ENCODE assay signal across 24 cellular contexts in genomic region chr14:89369656-89370055, GRCh38. TPM values are rescaled to one million over a fixed set of nuclear protein-coding genes. Genes with fewer than 3 reads are reported as not detected.
DNase-seq lines count a peak whose midpoint lies in the region; ATAC-seq and TF ChIP-seq lines count a peak whose summit lies in the region.
"Had no signal": no experiment of that assay in that cellular context is flagged by ENCODE, and none has a peak within 500 bp of the region (broad histone marks: within the 10 kb centered on the region; RNA-seq: fewer than 3 reads in every experiment).

No MANE protein-coding gene starts in this region.

- POLR2A ChIA-PET in activated CD4-positive, alpha-beta memory T cell treated with anti-CD3 and anti-CD28 coated beads for 36 hours (lab: Charles Lee): no interaction called here
- POLR2A ChIA-PET in activated CD4-positive, alpha-beta memory T cell treated with anti-CD3 and anti-CD28 coated beads, Interleukin-2, amount 10 ng/mL, durations not matched to agents 7 days and 5 days (lab: Charles Lee): no interaction called here

- ATAC-seq in GM23338 (no peak), gastrocnemius medialis (no peak), HG02642 (IDR thresholded peaks at IDR 0.05; ENCODE audit: poor library complexity, unreplicated experiment) (no peak), HG03469 (IDR thresholded peaks at IDR 0.05; ENCODE audit: unreplicated experiment) (no peak)
- ATAC-seq: activated T-cell treated with anti-CD3 and anti-CD28 coated beads, Interleukin-2, amount 50 U/mL, for 4 hours; GM12878 had no signal

- peaks cover 47% of the 10 kb centered on the region for H4K20me1 ChIP-seq in GM23338 (replicated peaks; ENCODE audit: insufficient read depth)

- H3K27ac ChIP-seq in GM23338 (ENCODE audit: low read depth) (no peak overlapping the region; the same call in 1 of the 2 replicates), gastrocnemius medialis (peak overlapping the region; percentile 74 to 82 (median 78))
- H3K27ac ChIP-seq: breast epithelium, SJCRH30, skin epidermis had no signal

- H3K9me3 ChIP-seq in gastrocnemius medialis: no peaks in the 10 kb centered on the region
- H3K9me3 ChIP-seq: BE2C, breast epithelium, SJCRH30 had no signal

- H3K36me3 ChIP-seq in GM23338 (ENCODE audit: insufficient read depth): no peaks in the 10 kb centered on the region
- H3K36me3 ChIP-seq in gastrocnemius medialis: no peaks in the 10 kb centered on the region
- H3K36me3 ChIP-seq: BE2C, breast epithelium, SJCRH30 had no signal

- 0 out of 2 replicates have a peak, but pooled peaks cover 7% of the 10 kb centered on the region for H3F3A ChIP-seq in GM23338 (replicated peaks; ENCODE audit: low read depth)

- H3K27me3 ChIP-seq in GM23338 (ENCODE audit: insufficient read depth) (no peaks in the 10 kb centered on the region), gastrocnemius medialis (no peaks in the 10 kb centered on the region)
- H3K27me3 ChIP-seq: BE2C, breast epithelium, SJCRH30 had no signal

- TF ChIP-seq POLR2A in gastrocnemius medialis (IDR thresholded peaks at IDR 0.05): no peak

- H3K9me3 Mint-ChIP-seq in activated CD4-positive, alpha-beta memory T cell treated with anti-CD3 and anti-CD28 coated beads for 36 hours: peaks cover 17% of the 10 kb centered on the region
- peaks cover 4% of the 10 kb centered on the region for H3K9me3 Mint-ChIP-seq in activated CD4-positive, alpha-beta memory T cell treated with anti-CD3 and anti-CD28 coated beads, Interleukin-2, amount 10 ng/mL, durations not matched to agents 7 days and 5 days
- H3K9me3 Mint-ChIP-seq in GM23338 (peaks cover 5% of the 10 kb centered on the region; the same call in 2 of the 3 replicates), immature natural killer cell (no peaks in the 10 kb centered on the region)

- TF ChIP-seq CTCF in GM23338 (conservative IDR thresholded peaks at IDR 0.05; ENCODE audit: low read depth in 2 of 2) (no peak), gastrocnemius medialis (IDR thresholded peaks at IDR 0.05 in 4 of 5, conservative IDR thresholded peaks at IDR 0.05 in 1 of 5) (no peak)

- intact Hi-C loops in activated CD4-positive, alpha-beta memory T cell treated with anti-CD3 and anti-CD28 coated beads for 36 hours (cut with micrococcal nuclease): loop anchor here (5.0 to 10.0 kb wide), 2 partner anchors 95 to 243 kb away; no protein-coding TSS in a partner anchor
- intact Hi-C loops in gastrocnemius medialis (cut with DNase I; ENCODE audit: low total_unique reads): no loop called here

- H3K4me1 ChIP-seq in GM23338 (ENCODE audit: insufficient read depth) (peaks cover 89% of the 10 kb centered on the region), gastrocnemius medialis (peaks cover 74 to 77% of the 10 kb centered on the region in 2 donors)
- H3K4me1 ChIP-seq: BE2C, breast epithelium, SJCRH30 had no signal

- no peaks in the 10 kb centered on the region for H3K9me2 ChIP-seq in GM23338 (ENCODE audit: insufficient read depth)

- in situ Hi-C loops in gastrocnemius medialis (cut with MboI; ENCODE audit: low sequenced_read_pairs in 4 of 4): no loop called here

- CTCF ChIA-PET in activated CD4-positive, alpha-beta memory T cell treated with anti-CD3 and anti-CD28 coated beads for 36 hours (lab: Charles Lee): no interaction called here
- CTCF ChIA-PET in activated CD4-positive, alpha-beta memory T cell treated with anti-CD3 and anti-CD28 coated beads, Interleukin-2, amount 10 ng/mL, durations not matched to agents 7 days and 5 days (lab: Charles Lee): no interaction called here

- peak overlapping the region; percentile 10 for H3K27ac Mint-ChIP-seq in activated CD4-positive, alpha-beta memory T cell treated with anti-CD3 and anti-CD28 coated beads for 36 hours
- H3K27ac Mint-ChIP-seq in activated CD4-positive, alpha-beta memory T cell treated with anti-CD3 and anti-CD28 coated beads, Interleukin-2, amount 10 ng/mL, durations not matched to agents 7 days and 5 days: no peak overlapping the region
- H3K27ac Mint-ChIP-seq in GM23338 (peak overlapping the region; percentile 89), immature natural killer cell (peak overlapping the region in 4 of 6 donors; percentile 34 to 77 (median 40))

- no peak overlapping the region for H3K4me3 Mint-ChIP-seq in activated CD4-positive, alpha-beta memory T cell treated with anti-CD3 and anti-CD28 coated beads for 36 hours
- H3K4me3 Mint-ChIP-seq in activated CD4-positive, alpha-beta memory T cell treated with anti-CD3 and anti-CD28 coated beads, Interleukin-2, amount 10 ng/mL, durations not matched to agents 7 days and 5 days: no peak overlapping the region
- H3K4me3 Mint-ChIP-seq in GM23338: no peak overlapping the region
- H3K4me3 Mint-ChIP-seq in immature natural killer cell: peak overlapping the region in 1 of 5 donors; percentile 15
- H3K4me3 Mint-ChIP-seq: activated T-cell treated with anti-CD3 and anti-CD28 coated beads, Interleukin-2, amount 50 U/mL, for 4 hours had no signal

- H3K36me3 Mint-ChIP-seq in activated CD4-positive, alpha-beta memory T cell treated with anti-CD3 and anti-CD28 coated beads for 36 hours: peaks cover 14% of the 10 kb centered on the region
- H3K36me3 Mint-ChIP-seq in activated CD4-positive, alpha-beta memory T cell treated with anti-CD3 and anti-CD28 coated beads, Interleukin-2, amount 10 ng/mL, durations not matched to agents 7 days and 5 days (ENCODE audit: low read depth): peaks cover 31% of the 10 kb centered on the region
- peaks cover 28% of the 10 kb centered on the region for H3K36me3 Mint-ChIP-seq in GM23338 (ENCODE audit: low read depth)
- no peaks in the 10 kb centered on the region for H3K36me3 Mint-ChIP-seq in immature natural killer cell

- no peak for DNase-seq in activated CD4-positive, alpha-beta memory T cell treated with anti-CD3 and anti-CD28 coated beads for 36 hours
- DNase-seq in activated CD4-positive, alpha-beta memory T cell treated with anti-CD3 and anti-CD28 coated beads, Interleukin-2, amount 10 ng/mL, durations not matched to agents 7 days and 5 days: no peak
- DNase-seq in GM23338 (ENCODE audit: low spot score) (no peak), immature natural killer cell (no peak), gastrocnemius medialis (no peak), epidermal melanocyte (ENCODE audit: insufficient read length, low spot score) (no peak)
- DNase-seq: activated gamma-delta T cell treated with Interleukin-2 at 50 U/mL for 16 hours; activated T-cell treated with anti-CD3 and anti-CD28 coated beads, Interleukin-2, amount 50 U/mL, for 4 hours; BE2C; effector CD4-positive, alpha-beta T cell; EL; Kasumi-1; kidney glomerular epithelial cell; NCI-H1436 treated with DMSO at 0.1 percent for 48 hours; NCI-H2107; NCI-H446; NCI-H82; SJCRH30; trophoblast cell had no signal

- H2AFZ ChIP-seq in GM23338: no peak overlapping the region

- no peaks in the 10 kb centered on the region for H3K27me3 Mint-ChIP-seq in activated CD4-positive, alpha-beta memory T cell treated with anti-CD3 and anti-CD28 coated beads for 36 hours
- no peaks in the 10 kb centered on the region for H3K27me3 Mint-ChIP-seq in activated CD4-positive, alpha-beta memory T cell treated with anti-CD3 and anti-CD28 coated beads, Interleukin-2, amount 10 ng/mL, durations not matched to agents 7 days and 5 days
- H3K27me3 Mint-ChIP-seq in GM23338 (ENCODE audit: insufficient read depth, low read depth, poor library complexity) (peaks cover 17% of the 10 kb centered on the region), immature natural killer cell (ENCODE audit: low read depth in 3 of 3) (peaks cover 4 to 8% (median 5%) of the 10 kb centered on the region in 3 donors)

- H3K4me3 ChIP-seq in GM23338: no peak overlapping the region
- H3K4me3 ChIP-seq in gastrocnemius medialis: no peak overlapping the region
- H3K4me3 ChIP-seq: breast epithelium, GM12878, SJCRH30, skin epidermis had no signal

- H3K4me2 ChIP-seq in GM23338: no peak overlapping the region

- H3K4me1 Mint-ChIP-seq in activated CD4-positive, alpha-beta memory T cell treated with anti-CD3 and anti-CD28 coated beads for 36 hours (ENCODE audit: low read depth): peaks cover 56% of the 10 kb centered on the region
- H3K4me1 Mint-ChIP-seq in activated CD4-positive, alpha-beta memory T cell treated with anti-CD3 and anti-CD28 coated beads, Interleukin-2, amount 10 ng/mL, durations not matched to agents 7 days and 5 days: peaks cover 24% of the 10 kb centered on the region
- H3K4me1 Mint-ChIP-seq in GM23338 (peaks cover 77% of the 10 kb centered on the region), immature natural killer cell (peaks cover 85 to 87% of the 10 kb centered on the region in 2 donors)

- peaks cover 100% of the 10 kb centered on the region for H3K79me2 ChIP-seq in GM23338 (replicated peaks; ENCODE audit: insufficient read depth)

TF ChIP-seq in GM23338, 12 proteins besides CTCF, POLR2A, EP300 and RAD21:
- TF ChIP-seq, protein P1, sequence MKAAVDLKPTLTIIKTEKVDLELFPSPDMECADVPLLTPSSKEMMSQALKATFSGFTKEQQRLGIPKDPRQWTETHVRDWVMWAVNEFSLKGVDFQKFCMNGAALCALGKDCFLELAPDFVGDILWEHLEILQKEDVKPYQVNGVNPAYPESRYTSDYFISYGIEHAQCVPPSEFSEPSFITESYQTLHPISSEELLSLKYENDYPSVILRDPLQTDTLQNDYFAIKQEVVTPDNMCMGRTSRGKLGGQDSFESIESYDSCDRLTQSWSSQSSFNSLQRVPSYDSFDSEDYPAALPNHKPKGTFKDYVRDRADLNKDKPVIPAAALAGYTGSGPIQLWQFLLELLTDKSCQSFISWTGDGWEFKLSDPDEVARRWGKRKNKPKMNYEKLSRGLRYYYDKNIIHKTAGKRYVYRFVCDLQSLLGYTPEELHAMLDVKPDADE (IDR thresholded peaks at IDR 0.05): no peak
TF ChIP-seq in GM23338: peak in this region for 0.

RNA-seq across cellular contexts. Expression of gene FOXN3, which starts 47.4 kb away (rescaled TPM):
- total RNA-seq in activated CD4-positive, alpha-beta memory T cell treated with anti-CD3 and anti-CD28 coated beads for 36 hours: 10 to 100 TPM; 59.1 to 63.5 TPM
- total RNA-seq in activated CD4-positive, alpha-beta memory T cell treated with anti-CD3 and anti-CD28 coated beads, Interleukin-2, amount 10 ng/mL, durations not matched to agents 7 days and 5 days: 10 to 100 TPM; 73.1 to 78.3 TPM
- total RNA-seq in GM23338 (2014; rRNA removed; shearing (Covaris generic)): 149 and 167 TPM in 2 replicates
- polyA plus RNA-seq in GM23338 (2016; fragmentation: Nextera tagmentation; extraction: Ambion mirVana) (88.3 and 98.9 TPM in 2 replicates), immature natural killer cell (100 to 1,000 TPM in 2 of 3 donors, 10 to 100 TPM in 1; 88.6 to 150 (median 102) TPM)
- 100 to 1,000 TPM in 3 of 4 donors, 10 to 100 TPM in 1; 99.6 to 172 (median 103) TPM for total RNA-seq in gastrocnemius medialis
